ENCODE assay signal across 13 cellular contexts in the genomic region with DNA sequence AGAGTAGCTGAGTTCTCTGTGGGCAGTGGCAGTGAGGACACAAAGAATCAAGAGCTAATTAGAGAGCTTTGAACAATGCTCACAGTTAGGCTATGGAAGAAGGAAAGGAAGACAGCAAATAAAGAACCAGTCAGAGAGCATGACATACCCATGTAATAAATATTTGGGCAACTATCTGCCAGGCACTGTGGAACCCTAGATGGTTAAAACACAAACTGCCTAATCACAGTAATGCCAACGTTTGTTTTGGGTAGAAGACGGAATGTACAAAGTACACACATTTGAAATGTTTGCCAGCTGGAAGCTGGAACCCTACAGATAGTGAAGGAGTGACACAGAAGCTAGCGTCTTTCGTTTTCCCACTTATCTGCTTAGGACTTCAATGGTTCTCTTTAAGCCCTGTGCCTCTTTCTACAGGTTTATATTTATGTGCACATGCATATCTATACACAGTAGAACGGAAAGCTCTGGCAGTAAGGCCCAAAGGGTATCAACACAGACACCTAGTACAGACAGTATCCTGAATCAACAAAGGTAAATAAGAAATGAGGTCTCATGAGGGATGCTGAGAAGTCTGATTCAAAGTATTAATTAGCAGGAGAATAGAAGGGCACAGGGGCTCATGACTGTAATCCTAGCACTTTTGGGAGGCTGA. TPM values are rescaled to one million over a fixed set of nuclear protein-coding genes. Genes with fewer than 3 reads are reported as not detected.
DNase-seq lines count a peak whose midpoint lies in the region; ATAC-seq, FAIRE-seq and TF ChIP-seq lines count a peak whose summit lies in the region.
"Had no signal": no experiment of that assay in that cellular context is flagged by ENCODE, and none has a peak within 500 bp of the region (broad histone marks: within the 10 kb centered on the region; RNA-seq: fewer than 3 reads in every experiment).

No MANE protein-coding gene starts in this region.

- FAIRE-seq in urothelium cell line (lab: Jason Lieb, UNC): no peak

- H2AFZ ChIP-seq in ACC112 (ENCODE audit: low read length, unreplicated experiment): no peak overlapping the region

- H3K4me3 Mint-ChIP-seq in osteocyte (ENCODE audit: unreplicated experiment): peak overlapping the region; percentile 26
- H3K4me3 Mint-ChIP-seq: B cell had no signal

- peaks cover 18% of the 10 kb centered on the region for H3K79me2 ChIP-seq in ACC112 (ENCODE audit: control insufficient read depth, insufficient read depth, low read length, unreplicated experiment)

- ATAC-seq in RWPE2 (ENCODE audit: low read depth): no peak
- peak in 5 of 8 donors; percentile 53 to 95 (median 73) for ATAC-seq in heart right ventricle

- H3K27ac ChIP-seq in ACC112 (ENCODE audit: low read depth, low read length): peak overlapping the region; percentile 58
- peak overlapping the region; percentile 57 for H3K27ac ChIP-seq in RWPE2 (ENCODE audit: poor library complexity, severe bottlenecking)
- H3K27ac ChIP-seq in heart right ventricle: no peak overlapping the region
- no peak overlapping the region for H3K27ac ChIP-seq in esophagus muscularis mucosa (replicated peaks in 1 of 4)
- H3K27ac ChIP-seq: uterus had no signal

- H3K27me3 ChIP-seq in ACC112 (ENCODE audit: insufficient read depth, low read length): no peaks in the 10 kb centered on the region
- H3K27me3 ChIP-seq in RWPE2 (ENCODE audit: insufficient read depth, poor library complexity, severe bottlenecking): no peaks in the 10 kb centered on the region
- no peaks in the 10 kb centered on the region for H3K27me3 ChIP-seq in heart right ventricle
- no peaks in the 10 kb centered on the region for H3K27me3 ChIP-seq in esophagus muscularis mucosa
- H3K27me3 ChIP-seq: uterus had no signal

- intact Hi-C loops in heart right ventricle (cut with DNase I) (no loop called here), esophagus muscularis mucosa (cut with DNase I) (no loop called here)

- no peaks in the 10 kb centered on the region for H3K27me3 Mint-ChIP-seq in osteocyte (ENCODE audit: unreplicated experiment)
- H3K27me3 Mint-ChIP-seq: B cell had no signal

- peaks cover 71% of the 10 kb centered on the region for H3K4me1 Mint-ChIP-seq in osteocyte (ENCODE audit: unreplicated experiment)

- H3K4me1 ChIP-seq in ACC112 (ENCODE audit: control insufficient read depth, insufficient read depth, low read length, unreplicated experiment) (peaks cover 34% of the 10 kb centered on the region), RWPE2 (ENCODE audit: insufficient read depth, poor library complexity, severe bottlenecking) (peaks cover 15% of the 10 kb centered on the region), heart right ventricle (peaks cover 0 to 15% (median 4%) of the 10 kb centered on the region in 9 donors), esophagus muscularis mucosa (peaks cover 0 to 9% (median 2%) of the 10 kb centered on the region in 4 donors)
- H3K4me1 ChIP-seq: uterus had no signal

- DNase-seq in RWPE2 (ENCODE audit: low spot score): no peak
- DNase-seq in heart right ventricle: no peak
- DNase-seq in osteocyte (ENCODE audit: extremely low spot score, unreplicated experiment): no peak
- DNase-seq in GM20000 (ENCODE audit: low spot score): no peak
- no peak for DNase-seq in HuH-7.5 (ENCODE audit: low spot score)
- DNase-seq in urothelium cell line (ENCODE audit: low spot score): no peak
- no peak for DNase-seq in esophagus muscularis mucosa (ENCODE audit: extremely low spot score)
- DNase-seq: activated naive CD4-positive, alpha-beta T cell; NCI-H1048; NCI-H526; uterus had no signal

- peak overlapping the region; percentile 85 for H3K27ac Mint-ChIP-seq in osteocyte (ENCODE audit: unreplicated experiment)
- H3K27ac Mint-ChIP-seq: B cell had no signal

- H3K36me3 ChIP-seq in ACC112 (ENCODE audit: insufficient read depth, low read length) (peaks cover 56% of the 10 kb centered on the region), RWPE2 (ENCODE audit: low read depth) (peaks cover 42% of the 10 kb centered on the region), heart right ventricle (peaks cover 0 to 29% (median 0%) of the 10 kb centered on the region in 9 donors), esophagus muscularis mucosa (peaks cover 0 to 5% (median 2%) of the 10 kb centered on the region in 4 donors)
- H3K36me3 ChIP-seq: uterus had no signal

- H3K9me3 Mint-ChIP-seq in osteocyte (ENCODE audit: unreplicated experiment): peaks cover 8% of the 10 kb centered on the region

- no peak for TF ChIP-seq EP300 in esophagus muscularis mucosa (IDR thresholded peaks at IDR 0.05)

- no peak for TF ChIP-seq POLR2A in esophagus muscularis mucosa (IDR thresholded peaks at IDR 0.05; ENCODE audit: low read depth)

- peaks cover 43% of the 10 kb centered on the region for H3K36me3 Mint-ChIP-seq in osteocyte (ENCODE audit: unreplicated experiment)

- H3K9me3 ChIP-seq in RWPE2 (ENCODE audit: severe bottlenecking) (no peaks in the 10 kb centered on the region), heart right ventricle (no peaks in the 10 kb centered on the region), esophagus muscularis mucosa (no peaks in the 10 kb centered on the region)
- H3K9me3 ChIP-seq: uterus had no signal

- H3K4me3 ChIP-seq in ACC112 (ENCODE audit: low read depth, low read length) (no peak overlapping the region), RWPE2 (ENCODE audit: severe bottlenecking) (no peak overlapping the region), heart right ventricle (no peak overlapping the region), esophagus muscularis mucosa (no peak overlapping the region)
- H3K4me3 ChIP-seq: uterus had no signal

- 48 to 52% methylated on average over 5 of the region's 5 CpGs for WGBS in heart right ventricle, 2 donors
- 57% methylated on average over 5 of the region's 5 CpGs for WGBS in esophagus muscularis mucosa

- TF ChIP-seq CTCF in RWPE2 (IDR thresholded peaks at IDR 0.05; ENCODE audit: poor library complexity, severe bottlenecking): no peak
- TF ChIP-seq CTCF in heart right ventricle (IDR thresholded peaks at IDR 0.05): no peak
- TF ChIP-seq CTCF in osteocyte (IDR thresholded peaks at IDR 0.05): no peak
- no peak for TF ChIP-seq CTCF in GM20000 (IDR thresholded peaks at IDR 0.05; ENCODE audit: extremely low read depth, missing control alignments)
- TF ChIP-seq CTCF in esophagus muscularis mucosa (IDR thresholded peaks at IDR 0.05): no peak

RNA-seq across cellular contexts. Expression of a gene that starts 44.6 kb away (rescaled TPM):
- 10 to 100 TPM; 21.4 to 30.8 (median 27.2) TPM for total RNA-seq in heart right ventricle
- 1 to 10 TPM; 5.9 to 6.0 TPM for polyA plus RNA-seq in heart right ventricle
- total RNA-seq in osteocyte: 151 and 160 TPM in 2 replicates
- total RNA-seq in esophagus muscularis mucosa: 10 to 100 TPM; 21.2 to 34.8 (median 26.9) TPM

Comparison
In these comparisons a context has a peak if more than half of its experiments do, and no peak if none do; other contexts are left out.
1. H3K27ac ChIP-seq: peak in ACC112 (single experiment) and RWPE2 (single experiment); none in heart right ventricle (0 of 10) and esophagus muscularis mucosa (0 of 4).